Comparison of ENCODE assay signal across 1 cellular context in the genomic region with DNA sequence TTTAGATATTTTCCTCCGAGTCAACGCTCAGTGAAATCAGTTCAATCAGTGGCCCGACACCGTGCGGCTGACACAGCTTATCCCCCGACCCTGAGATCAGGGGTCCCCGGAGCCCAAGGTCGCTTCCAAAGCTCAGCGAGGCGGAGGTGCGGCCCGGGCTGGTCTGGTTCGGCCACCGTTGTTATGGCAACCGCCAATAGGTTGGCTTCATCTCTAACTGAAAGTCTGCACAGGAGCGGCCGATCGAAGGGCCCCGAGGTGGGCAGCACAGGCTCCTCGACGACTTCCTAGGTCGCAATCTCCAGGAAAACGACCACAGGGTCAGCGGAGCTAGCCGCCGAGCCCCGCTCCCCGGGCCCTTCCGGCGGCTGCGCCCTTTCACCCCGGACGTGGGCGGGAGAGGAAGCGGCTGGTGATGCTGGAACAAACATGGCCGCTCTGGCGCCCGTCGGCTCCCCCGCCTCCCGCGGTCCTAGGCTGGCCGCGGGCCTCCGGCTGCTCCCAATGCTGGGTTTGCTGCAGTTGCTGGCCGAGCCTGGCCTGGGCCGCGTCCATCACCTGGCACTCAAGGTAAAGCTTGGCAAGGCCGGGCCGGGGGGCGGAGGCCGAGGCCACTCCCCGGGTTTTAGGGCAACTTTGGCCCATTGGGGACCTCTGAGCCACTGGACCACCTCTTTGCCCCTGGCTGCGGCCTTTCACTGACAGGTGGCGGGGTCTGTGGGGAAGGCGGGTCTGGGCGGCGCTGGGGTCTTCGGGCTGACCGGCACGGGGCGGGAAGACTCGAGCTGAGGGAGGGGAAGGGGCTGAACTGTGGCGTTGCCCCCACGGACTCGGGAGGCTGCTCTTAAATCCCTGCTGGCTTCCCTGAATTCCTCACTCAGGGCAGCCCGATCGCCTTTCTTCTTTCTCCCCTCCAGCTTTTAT.
A peak's percentile ranks its signal among the peaks of the same experiment; 100 is the strongest.
TF ChIP-seq lines count a peak whose summit lies in the region.

Gene GPR107 (plus strand): TSS at position 403 of the 924 bp plus-strand sequence. CDS start 27 bp downstream, at position 430.

TF ChIP-seq in HepG2, 621 proteins besides CTCF, POLR2A, EP300 and RAD21 (continued from another document and continues in another):
- peak; percentile 95 for TF ChIP-seq POLR2G (IDR thresholded peaks at IDR 0.05; ENCODE audit: low read depth, low read length)
- no peak for TF ChIP-seq PRDM10 (CRISPR knock-in tag; IDR thresholded peaks at IDR 0.05; ENCODE audit: low read depth)
- TF ChIP-seq STAT6 (CRISPR knock-in tag; IDR thresholded peaks at IDR 0.05; ENCODE audit: borderline replicate concordance) = no peak
- 0 out of 3 replicates have a peak, but pooled peaks have one; percentile 43 for TF ChIP-seq MXI1 (IDR thresholded peaks at IDR 0.05; ENCODE audit: borderline replicate concordance, low read depth, low read length)
- peak; percentile 33; the same call in 1 of the 2 replicates for TF ChIP-seq ZNF124 (CRISPR knock-in tag; IDR thresholded peaks at IDR 0.05)
- peak; percentile 90 for TF ChIP-seq KDM2A (CRISPR knock-in tag; IDR thresholded peaks at IDR 0.05; ENCODE audit: borderline replicate concordance, low read depth)
- TF ChIP-seq KMT2B (CRISPR knock-in tag; IDR thresholded peaks at IDR 0.05) = peak; percentile 83
- TF ChIP-seq ZNF546 (CRISPR knock-in tag; conservative IDR thresholded peaks at IDR 0.05) = no peak; the same call in 1 of the 2 replicates
- peak; percentile 84 for TF ChIP-seq ZFP90 (CRISPR knock-in tag; IDR thresholded peaks at IDR 0.05; ENCODE audit: borderline replicate concordance)
- peak; percentile 87; the same call in 1 of the 2 replicates for TF ChIP-seq HES4 (CRISPR knock-in tag; IDR thresholded peaks at IDR 0.05; ENCODE audit: borderline replicate concordance)
- TF ChIP-seq ZFP41 (CRISPR knock-in tag; IDR thresholded peaks at IDR 0.05; ENCODE audit: borderline replicate concordance) = no peak
- TF ChIP-seq SIN3B (IDR thresholded peaks at IDR 0.05; ENCODE audit: low read length) = peak; percentile 70
- TF ChIP-seq ZNF576 (CRISPR knock-in tag; IDR thresholded peaks at IDR 0.05) = 0 out of 2 replicates have a peak, but pooled peaks have one; percentile 37
- TF ChIP-seq KAT7 (CRISPR knock-in tag; IDR thresholded peaks at IDR 0.05; ENCODE audit: borderline replicate concordance) = peak; percentile 72; the same call in 1 of the 2 replicates
- TF ChIP-seq GFI1 (CRISPR knock-in tag; IDR thresholded peaks at IDR 0.05; ENCODE audit: borderline replicate concordance) = peak; percentile 22; the same call in 1 of the 2 replicates
- 0 out of 2 replicates have a peak, but pooled peaks have one; percentile 34 for TF ChIP-seq ZNF331 (CRISPR knock-in tag; IDR thresholded peaks at IDR 0.05)
- peak; percentile 77; the same call in 1 of the 2 replicates for TF ChIP-seq ZNF891 (CRISPR knock-in tag; IDR thresholded peaks at IDR 0.05)
- TF ChIP-seq, protein P1, sequence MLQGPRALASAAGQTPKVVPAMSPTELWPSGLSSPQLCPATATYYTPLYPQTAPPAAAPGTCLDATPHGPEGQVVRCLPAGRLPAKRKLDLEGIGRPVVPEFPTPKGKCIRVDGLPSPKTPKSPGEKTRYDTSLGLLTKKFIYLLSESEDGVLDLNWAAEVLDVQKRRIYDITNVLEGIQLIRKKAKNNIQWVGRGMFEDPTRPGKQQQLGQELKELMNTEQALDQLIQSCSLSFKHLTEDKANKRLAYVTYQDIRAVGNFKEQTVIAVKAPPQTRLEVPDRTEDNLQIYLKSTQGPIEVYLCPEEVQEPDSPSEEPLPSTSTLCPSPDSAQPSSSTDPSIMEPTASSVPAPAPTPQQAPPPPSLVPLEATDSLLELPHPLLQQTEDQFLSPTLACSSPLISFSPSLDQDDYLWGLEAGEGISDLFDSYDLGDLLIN (CRISPR knock-in tag; IDR thresholded peaks at IDR 0.05; ENCODE audit: borderline replicate concordance) = no peak
- peak; percentile 48; the same call in 1 of the 2 replicates for TF ChIP-seq ZNF160 (CRISPR knock-in tag; IDR thresholded peaks at IDR 0.05)
- no peak for TF ChIP-seq ZNF292 (CRISPR knock-in tag; IDR thresholded peaks at IDR 0.05; ENCODE audit: borderline replicate concordance, low read depth)
- peak; percentile 96 for TF ChIP-seq ZNF687 (CRISPR knock-in tag; IDR thresholded peaks at IDR 0.05)
- peak; percentile 89; the same call in 1 of the 2 replicates for TF ChIP-seq ZNF782 (CRISPR knock-in tag; IDR thresholded peaks at IDR 0.05; ENCODE audit: borderline replicate concordance)
- TF ChIP-seq MYC (CRISPR knock-in tag; IDR thresholded peaks at IDR 0.05; ENCODE audit: borderline replicate concordance) = peak; percentile 71; the same call in 1 of the 2 replicates
- no peak for TF ChIP-seq ZNF784 (CRISPR knock-in tag; IDR thresholded peaks at IDR 0.05; ENCODE audit: borderline replicate concordance)
- no peak for TF ChIP-seq ZC3H13 (CRISPR knock-in tag; IDR thresholded peaks at IDR 0.05)
- TF ChIP-seq ZKSCAN8 (CRISPR knock-in tag; IDR thresholded peaks at IDR 0.05; ENCODE audit: borderline replicate concordance) = no peak; the same call in 1 of the 2 replicates
- TF ChIP-seq SNRNP70 (IDR thresholded peaks at IDR 0.05; ENCODE audit: low read depth, low read length) = no peak
- no peak for TF ChIP-seq MEIS2 (CRISPR knock-in tag; IDR thresholded peaks at IDR 0.05)
- TF ChIP-seq ZNF781 (CRISPR knock-in tag; IDR thresholded peaks at IDR 0.05; ENCODE audit: borderline replicate concordance, not compliant biosample characterization) = peak; percentile 82
- TF ChIP-seq, protein P2, sequence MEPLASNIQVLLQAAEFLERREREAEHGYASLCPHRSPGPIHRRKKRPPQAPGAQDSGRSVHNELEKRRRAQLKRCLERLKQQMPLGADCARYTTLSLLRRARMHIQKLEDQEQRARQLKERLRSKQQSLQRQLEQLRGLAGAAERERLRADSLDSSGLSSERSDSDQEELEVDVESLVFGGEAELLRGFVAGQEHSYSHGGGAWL (CRISPR knock-in tag; IDR thresholded peaks at IDR 0.05) = peak; percentile 76
- TF ChIP-seq HIC2 (CRISPR knock-in tag; IDR thresholded peaks at IDR 0.05; ENCODE audit: low read depth) = no peak
- TF ChIP-seq TGIF2 (CRISPR knock-in tag; IDR thresholded peaks at IDR 0.05) = no peak
- peak; percentile 80 for TF ChIP-seq RFX3 (CRISPR knock-in tag; IDR thresholded peaks at IDR 0.05)
- TF ChIP-seq ZNF362 (CRISPR knock-in tag; IDR thresholded peaks at IDR 0.05; ENCODE audit: borderline replicate concordance) = no peak
- TF ChIP-seq ZKSCAN5 (CRISPR knock-in tag; IDR thresholded peaks at IDR 0.05) = no peak
- no peak for TF ChIP-seq ZBTB21 (CRISPR knock-in tag; IDR thresholded peaks at IDR 0.05)
- TF ChIP-seq SP2 (CRISPR knock-in tag; IDR thresholded peaks at IDR 0.05) = peak; percentile 56; the same call in 1 of the 2 replicates
- TF ChIP-seq MAZ (IDR thresholded peaks at IDR 0.05; ENCODE audit: borderline replicate concordance, low read depth, low read length) = no peak
- TF ChIP-seq MAZ (CRISPR knock-in tag; IDR thresholded peaks at IDR 0.05; ENCODE audit: low read depth) = 0 out of 2 replicates have a peak, but pooled peaks have one; percentile 56
